29 cellular contexts compared by ENCODE assay signal in the genomic region with DNA sequence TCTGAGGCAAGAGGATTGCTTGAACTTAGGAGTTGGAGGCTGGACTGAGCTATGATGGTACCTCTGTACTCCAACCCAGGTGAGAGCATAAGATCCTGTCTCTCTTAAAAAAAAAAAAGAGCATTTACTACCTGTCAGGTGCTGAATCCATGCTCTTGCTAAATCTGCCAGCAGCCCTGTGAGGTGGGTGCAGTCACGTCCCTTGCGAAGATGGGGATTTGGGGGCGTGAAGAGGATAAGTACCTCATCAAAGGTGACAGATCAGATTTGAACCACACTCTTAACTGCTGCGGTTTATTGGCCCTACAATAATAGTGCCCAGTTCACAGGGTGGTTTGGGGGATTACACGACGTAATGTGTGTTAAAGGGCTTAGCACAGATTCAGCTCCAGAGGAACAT. TPM values are rescaled to one million over a fixed set of nuclear protein-coding genes. Genes with fewer than 3 reads are reported as not detected.
"Had no signal": no experiment of that assay in that cellular context is flagged by ENCODE, and none has a peak within 500 bp of the region (broad histone marks: within the 10 kb centered on the region; RNA-seq: fewer than 3 reads in every experiment).

No MANE protein-coding gene starts in this region.

- H3K36me3 ChIP-seq: heart left ventricle, neutrophil, right lobe of liver, thyroid gland, upper lobe of right lung had no signal

- H3K27me3 ChIP-seq: heart left ventricle, right lobe of liver, thyroid gland had no signal

- H3K27me3 Mint-ChIP-seq: stimulated activated naive CD8-positive, alpha-beta T cell treated with anti-CD3 and anti-CD28 coated beads, Interleukin-15, Interleukin-2, amounts not matched to agents 100 ng/mL and 50 ng/mL, for 24 hours had no signal

- H3K27ac Mint-ChIP-seq: activated naive CD4-positive, alpha-beta T cell treated with anti-CD3 and anti-CD28 coated beads, Interleukin-2, amount 50 U/mL, for 24 hours; activated naive CD8-positive, alpha-beta T cell treated with anti-CD3 and anti-CD28 coated beads, Interleukin-2, amount 50 U/mL, for 24 hours; activated T-helper 1 cell treated with anti-CD3 and anti-CD28 coated beads, Interleukin-12 subunit alpha, Interleukin-12 subunit beta, Interleukin-2, Interleukin-4 antibody, amounts not matched to agents 30 ng/mL and 10 ng/mL and 1 ng/mL, durations not matched to agents 14 hours and 24 hours and 36 hours; effector memory CD8-positive, alpha-beta T cell; natural killer cell; stimulated activated effector memory CD8-positive, alpha-beta T cell treated with anti-CD3 and anti-CD28 coated beads, Interleukin-12 subunit alpha, Interleukin-12 subunit beta, amount 100 ng/mL, for 72 hours; stimulated activated naive CD8-positive, alpha-beta T cell treated with anti-CD3 and anti-CD28 coated beads, Interleukin-15, Interleukin-2, amounts not matched to agents 100 ng/mL and 50 ng/mL, for 24 hours; T-helper 2 cell treated with Interferon-gamma antibody and Interleukin-4, amounts not matched to agents 5 μg/mL and 100 μg/mL, for 36 hours had no signal

- DNase-seq: activated CD4-positive, alpha-beta T cell treated with anti-CD3 and anti-CD28 coated beads for 4 hours; activated CD4-positive, alpha-beta T cell treated with anti-CD3 and anti-CD28 coated beads, Interleukin-2, amount 50 U/mL, for 4 hours; activated CD8-positive, alpha-beta memory T cell treated with anti-CD3 and anti-CD28 coated beads for 24 hours; activated gamma-delta T cell treated with Interleukin-2 at 50 U/mL for 16 hours; activated naive CD8-positive, alpha-beta T cell treated with anti-CD3 and anti-CD28 coated beads, Interleukin-2, amount 50 U/mL, for 24 hours; cortex of kidney; effector memory CD8-positive, alpha-beta T cell; kidney glomerular epithelial cell; left ventricle myocardium inferior; natural killer cell; right lobe of liver; stimulated activated CD4-positive, alpha-beta T cell treated with anti-CD3 and anti-CD28 coated beads, Interleukin-4, amount 100 ng/mL, for 24 hours; thyroid gland; upper lobe of right lung had no signal

- H3K27ac ChIP-seq: gastroesophageal sphincter, left ventricle myocardium inferior, neutrophil, right lobe of liver, thyroid gland, upper lobe of right lung had no signal

- H3K36me3 Mint-ChIP-seq: activated naive CD4-positive, alpha-beta T cell treated with anti-CD3 and anti-CD28 coated beads, Interleukin-2, amount 50 U/mL, for 24 hours; natural killer cell had no signal

- ATAC-seq: activated naive CD8-positive, alpha-beta T cell treated with anti-CD3 and anti-CD28 coated beads, Interleukin-2, amount 50 U/mL, for 24 hours; effector memory CD8-positive, alpha-beta T cell; natural killer cell; right lobe of liver; stimulated activated effector memory CD8-positive, alpha-beta T cell treated with anti-CD3 and anti-CD28 coated beads, Interleukin-12 subunit alpha, Interleukin-12 subunit beta, amount 100 ng/mL, for 72 hours; upper lobe of right lung had no signal

- H3K9me3 ChIP-seq: gastroesophageal sphincter, heart left ventricle, left ventricle myocardium inferior, neutrophil, right lobe of liver, thyroid gland, upper lobe of right lung had no signal

- H3K4me1 Mint-ChIP-seq: activated naive CD8-positive, alpha-beta T cell treated with anti-CD3 and anti-CD28 coated beads, Interleukin-2, amount 50 U/mL, for 24 hours had no signal

- H3K9me3 Mint-ChIP-seq: activated naive CD4-positive, alpha-beta T cell treated with anti-CD3 and anti-CD28 coated beads, Interleukin-2, amount 50 U/mL, for 24 hours; activated naive CD8-positive, alpha-beta T cell treated with anti-CD3 and anti-CD28 coated beads, Interleukin-2, amount 50 U/mL, for 24 hours; activated T-helper 1 cell treated with anti-CD3 and anti-CD28 coated beads, Interleukin-12 subunit alpha, Interleukin-12 subunit beta, Interleukin-2, Interleukin-4 antibody, amounts not matched to agents 30 ng/mL and 10 ng/mL and 1 ng/mL, durations not matched to agents 14 hours and 24 hours and 36 hours; effector memory CD8-positive, alpha-beta T cell; natural killer cell; stimulated activated effector memory CD8-positive, alpha-beta T cell treated with anti-CD3 and anti-CD28 coated beads, Interleukin-12 subunit alpha, Interleukin-12 subunit beta, amount 100 ng/mL, for 72 hours; stimulated activated naive CD8-positive, alpha-beta T cell treated with anti-CD3 and anti-CD28 coated beads, Interleukin-15, Interleukin-2, amounts not matched to agents 100 ng/mL and 50 ng/mL, for 24 hours; T-helper 2 cell treated with Interferon-gamma antibody and Interleukin-4, amounts not matched to agents 5 μg/mL and 100 μg/mL, for 36 hours had no signal

- H3K4me3 ChIP-seq: gastroesophageal sphincter, heart left ventricle, left ventricle myocardium inferior, lung, right lobe of liver, thyroid gland, upper lobe of right lung had no signal

- H3K4me3 Mint-ChIP-seq: activated naive CD4-positive, alpha-beta T cell treated with anti-CD3 and anti-CD28 coated beads, Interleukin-2, amount 50 U/mL, for 24 hours; activated naive CD8-positive, alpha-beta T cell treated with anti-CD3 and anti-CD28 coated beads, Interleukin-2, amount 50 U/mL, for 24 hours; activated T-helper 1 cell treated with anti-CD3 and anti-CD28 coated beads, Interleukin-12 subunit alpha, Interleukin-12 subunit beta, Interleukin-2, Interleukin-4 antibody, amounts not matched to agents 30 ng/mL and 10 ng/mL and 1 ng/mL, durations not matched to agents 14 hours and 24 hours and 36 hours; effector memory CD8-positive, alpha-beta T cell; natural killer cell; stimulated activated effector memory CD8-positive, alpha-beta T cell treated with anti-CD3 and anti-CD28 coated beads, Interleukin-12 subunit alpha, Interleukin-12 subunit beta, amount 100 ng/mL, for 72 hours; stimulated activated naive CD8-positive, alpha-beta T cell treated with anti-CD3 and anti-CD28 coated beads, Interleukin-15, Interleukin-2, amounts not matched to agents 100 ng/mL and 50 ng/mL, for 24 hours; T-helper 2 cell treated with Interferon-gamma antibody and Interleukin-4, amounts not matched to agents 5 μg/mL and 100 μg/mL, for 36 hours had no signal

RNA-seq across cellular contexts. Expression of gene LRRC10B, which starts 28.3 kb away (rescaled TPM):
- total RNA-seq: activated T-helper 1 cell treated with anti-CD3 and anti-CD28 coated beads, Interleukin-12 subunit alpha, Interleukin-12 subunit beta, Interleukin-2, Interleukin-4 antibody, amounts not matched to agents 30 ng/mL and 10 ng/mL and 1 ng/mL, durations not matched to agents 14 hours and 24 hours and 36 hours; endothelial cell of umbilical vein; fibroblast of villous mesenchyme; mononuclear cell; natural killer cell; osteocyte; right lobe of liver; skeletal muscle tissue had no signal
- polyA plus RNA-seq: endothelial cell of umbilical vein, fibroblast of lung had no signal
